ENCODE assay signal across 31 cellular contexts in genomic region chr18:79337620-79338019, GRCh38.
"Had no signal": no experiment of that assay in that cellular context is flagged by ENCODE, and none has a peak within 500 bp of the region (broad histone marks: within the 10 kb centered on the region; RNA-seq: fewer than 3 reads in every experiment).

No MANE protein-coding gene starts in this region.

- H3K27me3 Mint-ChIP-seq: naive B cell; naive thymus-derived CD8-positive, alpha-beta T cell; natural killer cell treated with Interleukin-12 subunit alpha and Interleukin-12 subunit beta and Interleukin-15 and Interleukin-18, amount 100 ng/mL, for 72 hours; progenitor cell of endocrine pancreas; stimulated activated naive B cell treated with anti-CD40 and anti-IgM and Interleukin-4, amounts not matched to agents 10 μg/mL and 1 μg/mL and 100 μg/mL, for 72 hours; stimulated activated naive CD8-positive, alpha-beta T cell treated with anti-CD3 and anti-CD28 coated beads, Interleukin-15, Interleukin-2, amounts not matched to agents 100 ng/mL and 50 ng/mL, for 24 hours had no signal

- H3K4me1 ChIP-seq: neural progenitor cell, parathyroid adenoma, psoas muscle, right lobe of liver, sigmoid colon, suprapubic skin, testis, tibial nerve, upper lobe of left lung, vagina had no signal

- H3K9me3 Mint-ChIP-seq: nephron progenitor cell; neural progenitor cell; stimulated activated effector memory CD8-positive, alpha-beta T cell treated with anti-CD3 and anti-CD28 coated beads, Interleukin-12 subunit alpha, Interleukin-12 subunit beta, amount 100 ng/mL, for 72 hours had no signal

- H3K9me3 ChIP-seq: neutrophil, psoas muscle, right lobe of liver, sigmoid colon, suprapubic skin, testis, tibial nerve, upper lobe of left lung, vagina had no signal

- H3K4me3 Mint-ChIP-seq: naive B cell; naive thymus-derived CD8-positive, alpha-beta T cell; natural killer cell treated with Interleukin-12 subunit alpha and Interleukin-12 subunit beta and Interleukin-15 and Interleukin-18, amount 100 ng/mL, for 72 hours; nephron progenitor cell; neural progenitor cell; stimulated activated effector memory CD8-positive, alpha-beta T cell treated with anti-CD3 and anti-CD28 coated beads, Interleukin-12 subunit alpha, Interleukin-12 subunit beta, amount 100 ng/mL, for 72 hours; stimulated activated naive B cell treated with anti-CD40 and anti-IgM and Interleukin-4, amounts not matched to agents 10 μg/mL and 1 μg/mL and 100 μg/mL, for 72 hours; stimulated activated naive CD8-positive, alpha-beta T cell treated with anti-CD3 and anti-CD28 coated beads, Interleukin-15, Interleukin-2, amounts not matched to agents 100 ng/mL and 50 ng/mL, for 24 hours had no signal

- ATAC-seq: naive thymus-derived CD8-positive, alpha-beta T cell; natural killer cell treated with Interleukin-12 subunit alpha and Interleukin-12 subunit beta and Interleukin-15 and Interleukin-18, amount 100 ng/mL, for 72 hours; psoas muscle; stimulated activated effector memory CD8-positive, alpha-beta T cell treated with anti-CD3 and anti-CD28 coated beads, Interleukin-12 subunit alpha, Interleukin-12 subunit beta, amount 100 ng/mL, for 72 hours; stimulated activated naive B cell treated with anti-CD40 and anti-IgM and Interleukin-4, amounts not matched to agents 10 μg/mL and 1 μg/mL and 100 μg/mL, for 72 hours had no signal

- H3K4me2 ChIP-seq: neural progenitor cell had no signal

- H3K27me3 ChIP-seq: neural progenitor cell, neutrophil, right lobe of liver, sigmoid colon, suprapubic skin, testis, tibial nerve, upper lobe of left lung, vagina had no signal

- H2AFZ ChIP-seq: neural progenitor cell, parathyroid adenoma had no signal

- FAIRE-seq: small intestine, urothelium cell line had no signal

- H3K27ac ChIP-seq: neural progenitor cell, neutrophil, parathyroid adenoma, psoas muscle, right lobe of liver, sigmoid colon, suprapubic skin, testis, tibial nerve, upper lobe of left lung, vagina had no signal

- H3K4me1 Mint-ChIP-seq: naive B cell; nephron progenitor cell; neural progenitor cell; stimulated activated effector memory CD8-positive, alpha-beta T cell treated with anti-CD3 and anti-CD28 coated beads, Interleukin-12 subunit alpha, Interleukin-12 subunit beta, amount 100 ng/mL, for 72 hours; stimulated activated naive B cell treated with anti-CD40 and anti-IgM and Interleukin-4, amounts not matched to agents 10 μg/mL and 1 μg/mL and 100 μg/mL, for 72 hours had no signal

- H3K27ac Mint-ChIP-seq: naive B cell; natural killer cell treated with Interleukin-12 subunit alpha and Interleukin-12 subunit beta and Interleukin-15 and Interleukin-18, amount 100 ng/mL, for 72 hours; nephron progenitor cell; neural progenitor cell; progenitor cell of endocrine pancreas; stimulated activated effector memory CD8-positive, alpha-beta T cell treated with anti-CD3 and anti-CD28 coated beads, Interleukin-12 subunit alpha, Interleukin-12 subunit beta, amount 100 ng/mL, for 72 hours; stimulated activated naive B cell treated with anti-CD40 and anti-IgM and Interleukin-4, amounts not matched to agents 10 μg/mL and 1 μg/mL and 100 μg/mL, for 72 hours; stimulated activated naive CD8-positive, alpha-beta T cell treated with anti-CD3 and anti-CD28 coated beads, Interleukin-15, Interleukin-2, amounts not matched to agents 100 ng/mL and 50 ng/mL, for 24 hours had no signal

- H3K9ac ChIP-seq: neural progenitor cell, parathyroid adenoma had no signal

- DNase-seq: naive B cell; naive thymus-derived CD8-positive, alpha-beta T cell; nephron progenitor cell; nucleus accumbens; posterior cingulate gyrus; psoas muscle; right cardiac atrium; right lobe of liver; sigmoid colon; small intestine; stimulated activated CD4-positive, alpha-beta T cell treated with anti-CD3 and anti-CD28 coated beads, Interleukin-15, amount 100 ng/mL, for 24 hours; stimulated activated CD4-positive, alpha-beta T cell treated with anti-CD3 and anti-CD28 coated beads, Interleukin-2, amount 100 ng/mL, for 24 hours; stimulated activated CD4-positive, alpha-beta T cell treated with anti-CD3 and anti-CD28 coated beads, Interleukin-2, amount 100 ng/mL, for 48 hours; stimulated activated CD4-positive, alpha-beta T cell treated with anti-CD3 and anti-CD28 coated beads, Interleukin-4, amount 100 ng/mL, for 24 hours; stimulated activated naive B cell treated with anti-CD40 and anti-IgM and Interleukin-4, amounts not matched to agents 10 μg/mL and 1 μg/mL and 100 μg/mL, for 72 hours; stimulated activated naive CD4-positive, alpha-beta T cell treated with Interleukin-2 at 50 U/mL for 16 hours; substantia nigra; testis; trophoblast cell; upper lobe of left lung had no signal

- H3K4me3 ChIP-seq: neural progenitor cell, psoas muscle, right lobe of liver, sigmoid colon, suprapubic skin, testis, tibial nerve, upper lobe of left lung, vagina had no signal

- H3K36me3 ChIP-seq: neural progenitor cell had no signal
